Comparison of ENCODE assay signal across 11 cellular contexts in the genomic region with DNA sequence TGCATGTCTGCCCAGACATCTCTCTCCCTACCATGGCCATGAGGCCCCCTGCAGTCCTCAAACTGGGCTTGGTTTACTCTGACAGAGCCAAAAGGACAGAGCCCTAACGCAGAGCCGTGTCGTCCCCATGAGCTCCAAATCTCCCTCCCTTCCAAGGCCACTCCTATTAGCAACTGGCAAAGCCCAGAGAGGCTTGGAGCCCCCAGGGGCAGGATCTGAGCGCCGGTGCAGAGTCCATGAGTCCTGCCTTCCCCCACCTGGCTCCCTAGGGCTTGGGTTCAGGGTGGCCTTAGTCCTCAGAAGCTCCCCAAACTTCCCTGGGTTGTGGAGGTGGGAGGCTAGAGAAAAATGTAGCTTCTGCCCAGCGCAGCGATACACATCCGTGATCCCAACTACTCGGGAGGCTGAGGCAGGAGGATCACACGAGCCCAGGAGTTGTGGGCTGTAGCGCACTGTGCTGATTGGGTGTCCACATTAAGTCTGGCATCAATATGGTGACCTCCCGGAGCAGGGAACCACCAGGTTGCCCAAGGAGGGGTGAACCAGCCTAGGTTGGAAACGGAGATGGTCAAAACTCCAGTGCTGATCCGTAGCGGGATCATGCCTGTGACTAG. TPM values are rescaled to one million over a fixed set of nuclear protein-coding genes. Genes with fewer than 3 reads are reported as not detected.
A peak's percentile ranks its signal among the peaks of the same experiment; 100 is the strongest.
DNase-seq lines count a peak whose midpoint lies in the region; ATAC-seq, FAIRE-seq and TF ChIP-seq lines count a peak whose summit lies in the region.
"Had no signal": no experiment of that assay in that cellular context is flagged by ENCODE, and none has a peak within 500 bp of the region (broad histone marks: within the 10 kb centered on the region; RNA-seq: fewer than 3 reads in every experiment).

No MANE protein-coding gene starts in this region.

- H3K36me3 ChIP-seq in HepG2 (replicated peaks in 1 of 2; ENCODE audit: control insufficient read depth in 1 of 2, insufficient read depth in 2 of 2, low read length in 2 of 2): no peaks in the 10 kb centered on the region
- H3K36me3 ChIP-seq in right lobe of liver: no peaks in the 10 kb centered on the region
- H3K36me3 ChIP-seq in neural progenitor cell: no peaks in the 10 kb centered on the region
- no peaks in the 10 kb centered on the region for H3K36me3 ChIP-seq in prostate gland
- H3K36me3 ChIP-seq: SJCRH30 had no signal

- in situ Hi-C loops in HepG2 (cut with HindIII; ENCODE audit: extremely low pct_ligation_motif_present, low pct_unique_long_range_greater_than_20kb): no loop called here

- 0 out of 2 replicates have a peak, but pooled peaks have one; percentile 13 for TF ChIP-seq CTCF in HepG2 (CRISPR knock-in tag; IDR thresholded peaks at IDR 0.05)
- TF ChIP-seq CTCF in right lobe of liver (IDR thresholded peaks at IDR 0.05): no peak
- no peak for TF ChIP-seq CTCF in neural progenitor cell (IDR thresholded peaks at IDR 0.05)
- TF ChIP-seq CTCF in prostate gland (IDR thresholded peaks at IDR 0.05): no peak

- no peak overlapping the region for H2AFZ ChIP-seq in HepG2 (ENCODE audit: low read length)
- peak overlapping the region; percentile 6 for H2AFZ ChIP-seq in neural progenitor cell (replicated peaks)

- no peak for TF ChIP-seq RAD21 in HepG2 (CRISPR knock-in tag; IDR thresholded peaks at IDR 0.05)

- H3K9me3 Mint-ChIP-seq in neural progenitor cell: no peaks in the 10 kb centered on the region
- H3K9me3 Mint-ChIP-seq: CD4-positive, CD25-positive, alpha-beta regulatory T cell had no signal

- H3K36me3 Mint-ChIP-seq in neural progenitor cell: no peaks in the 10 kb centered on the region
- H3K36me3 Mint-ChIP-seq: CD4-positive, CD25-positive, alpha-beta regulatory T cell had no signal

- peaks cover 4% of the 10 kb centered on the region for H3K27me3 Mint-ChIP-seq in neural progenitor cell (ENCODE audit: insufficient read depth, low read depth)
- H3K27me3 Mint-ChIP-seq: CD4-positive, CD25-positive, alpha-beta regulatory T cell had no signal

- H3F3A ChIP-seq in neural progenitor cell (ENCODE audit: low read depth): peaks cover 12% of the 10 kb centered on the region

- no peaks in the 10 kb centered on the region for H3K9me3 ChIP-seq in HepG2 (ENCODE audit: low read length)
- no peaks in the 10 kb centered on the region for H3K9me3 ChIP-seq in right lobe of liver
- H3K9me3 ChIP-seq in neural progenitor cell (ENCODE audit: low read depth): no peaks in the 10 kb centered on the region
- H3K9me3 ChIP-seq in prostate gland: no peaks in the 10 kb centered on the region
- H3K9me3 ChIP-seq: SJCRH30 had no signal

- no peaks in the 10 kb centered on the region for H3K27me3 ChIP-seq in HepG2 (ENCODE audit: control insufficient read depth in 1 of 2, insufficient read depth in 2 of 2, low read length in 2 of 2)
- no peaks in the 10 kb centered on the region for H3K27me3 ChIP-seq in right lobe of liver
- no peaks in the 10 kb centered on the region for H3K27me3 ChIP-seq in neural progenitor cell
- H3K27me3 ChIP-seq in prostate gland (replicated peaks; ENCODE audit: insufficient read depth): no peaks in the 10 kb centered on the region

- H3K79me2 ChIP-seq in HepG2 (ENCODE audit: insufficient read depth, low read length) (no peaks in the 10 kb centered on the region), neural progenitor cell (ENCODE audit: low read depth) (no peaks in the 10 kb centered on the region)

- H3K4me1 Mint-ChIP-seq in neural progenitor cell: peaks cover 20% of the 10 kb centered on the region

- peaks cover 85% of the 10 kb centered on the region for H3K4me1 ChIP-seq in HepG2 (ENCODE audit: insufficient read depth, low read length)
- H3K4me1 ChIP-seq in right lobe of liver: peaks cover 0 to 14% (median 5%) of the 10 kb centered on the region in 4 donors
- peaks cover 4% of the 10 kb centered on the region for H3K4me1 ChIP-seq in neural progenitor cell
- no peaks in the 10 kb centered on the region for H3K4me1 ChIP-seq in prostate gland (replicated peaks)

- no peak overlapping the region for H3K4me3 Mint-ChIP-seq in neural progenitor cell
- H3K4me3 Mint-ChIP-seq: B cell; CD4-positive, CD25-positive, alpha-beta regulatory T cell had no signal

- no peak for FAIRE-seq in HepG2 (lab: Jason Lieb, UNC)

- 47% methylated on average over 12 of the region's 15 CpGs for WGBS in HepG2 (ENCODE audit: low lambda C conversion rate)
- 96% methylated on average over 4 of the region's 15 CpGs for WGBS in right lobe of liver (ENCODE audit: insufficient coverage, low coverage, low lambda C conversion rate, missing lambda C conversion rate)
- WGBS in prostate gland: 88% methylated on average over 15 of the region's 15 CpGs

- POLR2A ChIA-PET in HepG2 (lab: Yijun Ruan, JAX): interaction anchor here (0.9 to 2.4 kb wide), 9 partner anchors 11 to 78 kb away, joined by 3 to 23 read pairs (median 5); a partner anchor contains a TSS

- intact Hi-C loops in HepG2 (cut with micrococcal nuclease; ENCODE audit: unreplicated experiment): no loop called here
- intact Hi-C loops in right lobe of liver (cut with DNase I): no loop called here
- intact Hi-C loops in prostate gland (cut with DNase I): no loop called here

- TF ChIP-seq POLR2A in HepG2 (IDR thresholded peaks at IDR 0.05; ENCODE audit: insufficient read depth in 1 of 2, low read depth in 2 of 2, low read length in 2 of 2) (0 out of 4 replicates have a peak, but pooled peaks of 1 of the 2 experiments have one; percentile 32), right lobe of liver (IDR thresholded peaks at IDR 0.05) (no peak), prostate gland (IDR thresholded peaks at IDR 0.05) (no peak)

- no peak overlapping the region for H3K27ac Mint-ChIP-seq in neural progenitor cell
- H3K27ac Mint-ChIP-seq: B cell; CD4-positive, CD25-positive, alpha-beta regulatory T cell had no signal

- H3K9ac ChIP-seq in HepG2 (ENCODE audit: insufficient read depth, low read depth, low read length): peak overlapping the region; percentile 39
- H3K9ac ChIP-seq in neural progenitor cell: no peak overlapping the region

- DNase-seq in HepG2 (ENCODE audit: low spot score): peak; percentile 37
- no peak for DNase-seq in right lobe of liver
- no peak for DNase-seq in neural progenitor cell (ENCODE audit: low spot score)
- DNase-seq in stimulated activated naive CD4-positive, alpha-beta T cell treated with Interleukin-2 at 50 U/mL for 16 hours (lab: John Stamatoyannopoulos, UW): no peak
- no peak for DNase-seq in prostate gland (ENCODE audit: low spot score)
- no peak for DNase-seq in activated naive CD4-positive, alpha-beta T cell treated with Interleukin-2 at 50 U/mL for 16 hours
- DNase-seq: CD4-positive, CD25-positive, alpha-beta regulatory T cell; NCI-H187; SJCRH30 had no signal

- H3K27ac ChIP-seq in HepG2 (ENCODE audit: extremely low read length, insufficient read depth, low read length): peak overlapping the region; percentile 60
- no peak overlapping the region for H3K27ac ChIP-seq in right lobe of liver
- no peak overlapping the region for H3K27ac ChIP-seq in neural progenitor cell
- H3K27ac ChIP-seq in prostate gland: no peak overlapping the region
- H3K27ac ChIP-seq: 22Rv1, SJCRH30 had no signal

- ATAC-seq in HepG2 (peak; percentile 55), right lobe of liver (no peak)

- TF ChIP-seq EP300 in HepG2 (IDR thresholded peaks at IDR 0.05; ENCODE audit: low read depth in 2 of 2, low read length in 2 of 2): no peak; a peak in 1 of 4 replicates
- TF ChIP-seq EP300 in HepG2 (CRISPR knock-in tag; IDR thresholded peaks at IDR 0.05; ENCODE audit: borderline replicate concordance): no peak

- CTCF ChIA-PET in HepG2 (lab: Yijun Ruan, JAX; ENCODE audit: low intra/inter-chr PET ratio, low total read pairs): no interaction called here

- no peaks in the 10 kb centered on the region for H4K20me1 ChIP-seq in HepG2 (ENCODE audit: insufficient read depth, low read length)
- no peaks in the 10 kb centered on the region for H4K20me1 ChIP-seq in neural progenitor cell (ENCODE audit: low read depth)

- peak overlapping the region in 2 of 3 experiments; percentile 23 to 39; a peak in 2 of 6 replicates for H3K4me3 ChIP-seq in HepG2 (replicated peaks in 1 of 3; ENCODE audit: insufficient read depth in 1 of 3, low read depth in 2 of 3, low read length in 3 of 3)
- no peak overlapping the region for H3K4me3 ChIP-seq in right lobe of liver
- H3K4me3 ChIP-seq in neural progenitor cell: no peak overlapping the region
- no peak overlapping the region for H3K4me3 ChIP-seq in prostate gland
- H3K4me3 ChIP-seq: SJCRH30 had no signal

- H3K4me2 ChIP-seq in HepG2 (ENCODE audit: low read depth, low read length) (peak overlapping the region; percentile 71), neural progenitor cell (no peak overlapping the region)

- BruUV-seq in HepG2 (replicated peaks; lab: Mats Ljungman, UMichigan): no TSS peak

RNA-seq across cellular contexts. Expression of a gene that starts 7.4 kb away (rescaled TPM):
- total RNA-seq in HepG2 (2016; rRNA removed; fragmentation: Illumina TruSeq; extraction: Trizol) (56.6 and 57.7 TPM in 2 replicates), right lobe of liver (10 to 100 TPM; 33.0 to 55.5 (median 40.7) TPM), neural progenitor cell (ENCODE audit: low replicate concordance) (2.1 and 5.7 TPM in 2 replicates), prostate gland (10 to 100 TPM; 18.0 to 37.3 TPM)
- total RNA-seq in HepG2 (2016; cell fraction: cytosol; rRNA removed; fragmentation: Illumina TruSeq; extraction: Trizol; ENCODE audit: low read depth): 13.1 and 14.4 TPM in 2 replicates
- 51.1 and 64.9 TPM in 2 replicates for total RNA-seq in HepG2 (2016; cell fraction: insoluble cytoplasmic fraction; rRNA removed; fragmentation: Illumina TruSeq; extraction: Trizol)
- total RNA-seq in HepG2 (2016; cell fraction: membrane; rRNA removed; fragmentation: Illumina TruSeq; extraction: Trizol): 36.0 and 36.7 TPM in 2 replicates
- total RNA-seq in HepG2 (2016; cell fraction: nucleus; rRNA removed; fragmentation: Illumina TruSeq; extraction: Trizol): 30.3 and 33.5 TPM in 2 replicates
- polyA plus RNA-seq in HepG2 (2011; rRNA removed): 53.1 and 64.3 TPM in 2 replicates
- polyA plus RNA-seq in HepG2 (2011; cell fraction: cytosol; rRNA removed): 37.2 and 38.6 TPM in 2 replicates
- 97.0 and 102 TPM in 2 replicates for polyA plus RNA-seq in HepG2 (2011; cell fraction: nucleus; rRNA removed)
- 26.8 and 28.6 TPM in 2 replicates for polyA plus RNA-seq in HepG2 (2012)
- 15.6 and 16.2 TPM in 2 replicates for polyA plus RNA-seq in HepG2 (2016; cell fraction: cytosol; fragmentation: Illumina TruSeq; extraction: Trizol; ENCODE audit: low read depth)
- polyA plus RNA-seq in HepG2 (2016; cell fraction: insoluble cytoplasmic fraction; fragmentation: Illumina TruSeq; extraction: Trizol; ENCODE audit: low read depth): 40.6 and 44.1 TPM in 2 replicates
- 22.8 and 23.5 TPM in 2 replicates for polyA plus RNA-seq in HepG2 (2016; cell fraction: membrane; fragmentation: Illumina TruSeq; extraction: Trizol; ENCODE audit: low read depth)
- polyA plus RNA-seq in HepG2 (2016; cell fraction: nucleus; fragmentation: Illumina TruSeq; extraction: Trizol; ENCODE audit: insufficient read depth, low read depth): 51.1 and 66.5 TPM in 2 replicates
- polyA minus RNA-seq in HepG2 (2011; rRNA and poly(A)+ RNA removed; ENCODE audit: low replicate concordance): 22.4 and 187 TPM in 2 replicates
- polyA minus RNA-seq in HepG2 (2011; cell fraction: cytosol; rRNA and poly(A)+ RNA removed): 44.1 and 52.6 TPM in 2 replicates
- 46.4 and 57.7 TPM in 2 replicates for polyA minus RNA-seq in HepG2 (2011; cell fraction: nucleus; rRNA and poly(A)+ RNA removed)

RNA-seq across cellular contexts. Expression of a gene that starts 10.1 kb away (rescaled TPM):
- 166 and 188 TPM in 2 replicates for total RNA-seq in HepG2 (2016; rRNA removed; fragmentation: Illumina TruSeq; extraction: Trizol)
- 129 and 159 TPM in 2 replicates for total RNA-seq in HepG2 (2016; cell fraction: cytosol; rRNA removed; fragmentation: Illumina TruSeq; extraction: Trizol; ENCODE audit: low read depth)
- 185 and 208 TPM in 2 replicates for total RNA-seq in HepG2 (2016; cell fraction: insoluble cytoplasmic fraction; rRNA removed; fragmentation: Illumina TruSeq; extraction: Trizol)
- 248 and 299 TPM in 2 replicates for total RNA-seq in HepG2 (2016; cell fraction: membrane; rRNA removed; fragmentation: Illumina TruSeq; extraction: Trizol)
- 62.8 and 69.8 TPM in 2 replicates for total RNA-seq in HepG2 (2016; cell fraction: nucleus; rRNA removed; fragmentation: Illumina TruSeq; extraction: Trizol)
- polyA plus RNA-seq in HepG2 (2011; rRNA removed): 65.8 and 66.8 TPM in 2 replicates
- 97.1 and 133 TPM in 2 replicates for polyA plus RNA-seq in HepG2 (2011; cell fraction: cytosol; rRNA removed)
- 51.8 and 54.0 TPM in 2 replicates for polyA plus RNA-seq in HepG2 (2011; cell fraction: nucleus; rRNA removed)
- polyA plus RNA-seq in HepG2 (2012): 62.7 and 78.9 TPM in 2 replicates
- 166 and 238 TPM in 2 replicates for polyA plus RNA-seq in HepG2 (2016; cell fraction: cytosol; fragmentation: Illumina TruSeq; extraction: Trizol; ENCODE audit: low read depth)
- 205 and 220 TPM in 2 replicates for polyA plus RNA-seq in HepG2 (2016; cell fraction: insoluble cytoplasmic fraction; fragmentation: Illumina TruSeq; extraction: Trizol; ENCODE audit: low read depth)
- 217 and 267 TPM in 2 replicates for polyA plus RNA-seq in HepG2 (2016; cell fraction: membrane; fragmentation: Illumina TruSeq; extraction: Trizol; ENCODE audit: low read depth)
- polyA plus RNA-seq in HepG2 (2016; cell fraction: nucleus; fragmentation: Illumina TruSeq; extraction: Trizol; ENCODE audit: insufficient read depth, low read depth): 105 and 120 TPM in 2 replicates
- polyA minus RNA-seq in HepG2 (2011; rRNA and poly(A)+ RNA removed; ENCODE audit: low replicate concordance): 40.8 and 88.8 TPM in 2 replicates
- 24.9 and 32.6 TPM in 2 replicates for polyA minus RNA-seq in HepG2 (2011; cell fraction: cytosol; rRNA and poly(A)+ RNA removed)
- 13.4 and 14.2 TPM in 2 replicates for polyA minus RNA-seq in HepG2 (2011; cell fraction: nucleus; rRNA and poly(A)+ RNA removed)
- total RNA-seq in right lobe of liver: 100 to 1,000 TPM in 2 of 6 experiments, 10 to 100 TPM in 4; 37.6 to 139 (median 47.3) TPM
- total RNA-seq in neural progenitor cell (ENCODE audit: low replicate concordance): 440 and 768 TPM in 2 replicates
- 100 to 1,000 TPM; 157 to 215 TPM for total RNA-seq in prostate gland

RNA-seq across cellular contexts. Expression of a gene that starts 51.6 kb away (rescaled TPM):
- total RNA-seq in HepG2 (2016; rRNA removed; fragmentation: Illumina TruSeq; extraction: Trizol): 31.8 and 41.2 TPM in 2 replicates
- 36.4 and 41.0 TPM in 2 replicates for total RNA-seq in HepG2 (2016; cell fraction: cytosol; rRNA removed; fragmentation: Illumina TruSeq; extraction: Trizol; ENCODE audit: low read depth)
- 30.0 and 40.6 TPM in 2 replicates for total RNA-seq in HepG2 (2016; cell fraction: insoluble cytoplasmic fraction; rRNA removed; fragmentation: Illumina TruSeq; extraction: Trizol)
- total RNA-seq in HepG2 (2016; cell fraction: membrane; rRNA removed; fragmentation: Illumina TruSeq; extraction: Trizol): 68.5 and 98.0 TPM in 2 replicates
- total RNA-seq in HepG2 (2016; cell fraction: nucleus; rRNA removed; fragmentation: Illumina TruSeq; extraction: Trizol): 23.4 and 45.2 TPM in 2 replicates
- 59.8 and 124 TPM in 2 replicates for polyA plus RNA-seq in HepG2 (2011; rRNA removed)
- polyA plus RNA-seq in HepG2 (2011; cell fraction: cytosol; rRNA removed): 93.9 and 178 TPM in 2 replicates
- polyA plus RNA-seq in HepG2 (2011; cell fraction: nucleus; rRNA removed): 129 and 136 TPM in 2 replicates
- 44.0 and 66.6 TPM in 2 replicates for polyA plus RNA-seq in HepG2 (2012)
- polyA plus RNA-seq in HepG2 (2016; cell fraction: cytosol; fragmentation: Illumina TruSeq; extraction: Trizol; ENCODE audit: low read depth): 85.1 and 91.8 TPM in 2 replicates
- 74.4 and 76.0 TPM in 2 replicates for polyA plus RNA-seq in HepG2 (2016; cell fraction: insoluble cytoplasmic fraction; fragmentation: Illumina TruSeq; extraction: Trizol; ENCODE audit: low read depth)
- 131 and 149 TPM in 2 replicates for polyA plus RNA-seq in HepG2 (2016; cell fraction: membrane; fragmentation: Illumina TruSeq; extraction: Trizol; ENCODE audit: low read depth)
- 77.1 and 84.7 TPM in 2 replicates for polyA plus RNA-seq in HepG2 (2016; cell fraction: nucleus; fragmentation: Illumina TruSeq; extraction: Trizol; ENCODE audit: insufficient read depth, low read depth)
- polyA minus RNA-seq in HepG2 (2011; rRNA and poly(A)+ RNA removed; ENCODE audit: low replicate concordance): 49.7 and 194 TPM in 2 replicates
- polyA minus RNA-seq in HepG2 (2011; cell fraction: cytosol; rRNA and poly(A)+ RNA removed): 164 and 168 TPM in 2 replicates
- polyA minus RNA-seq in HepG2 (2011; cell fraction: nucleus; rRNA and poly(A)+ RNA removed): 60.5 and 91.9 TPM in 2 replicates
- total RNA-seq in right lobe of liver: 100 to 1,000 TPM in 4 of 6 experiments, 10 to 100 TPM in 2; 29.3 to 188 (median 134) TPM
- 51.7 and 107 TPM in 2 replicates for total RNA-seq in neural progenitor cell (ENCODE audit: low replicate concordance)
- total RNA-seq in prostate gland: 100 to 1,000 TPM; 521 to 844 TPM

RNA-seq across cellular contexts. Expression of a gene that starts 52.9 kb away (rescaled TPM):
- total RNA-seq in HepG2 (2016; rRNA removed; fragmentation: Illumina TruSeq; extraction: Trizol) (43.0 and 146 TPM in 2 replicates), right lobe of liver (100 to 1,000 TPM in 2 of 6 experiments, 10 to 100 TPM in 2, 1 to 10 TPM in 1, under 1 TPM in 1; 0.88 to 160 (median 57.5) TPM), neural progenitor cell (ENCODE audit: low replicate concordance) (0.19 and 2.5 TPM in 2 replicates), prostate gland (100 to 1,000 TPM in 1 of 2 donors, 10 to 100 TPM in 1; 49.6 to 136 TPM)
- total RNA-seq in HepG2 (2016; cell fraction: cytosol; rRNA removed; fragmentation: Illumina TruSeq; extraction: Trizol; ENCODE audit: low read depth): 42.0 and 45.2 TPM in 2 replicates
- 37.4 and 148 TPM in 2 replicates for total RNA-seq in HepG2 (2016; cell fraction: insoluble cytoplasmic fraction; rRNA removed; fragmentation: Illumina TruSeq; extraction: Trizol)
- 53.4 and 57.4 TPM in 2 replicates for total RNA-seq in HepG2 (2016; cell fraction: membrane; rRNA removed; fragmentation: Illumina TruSeq; extraction: Trizol)
- 112 and 139 TPM in 2 replicates for total RNA-seq in HepG2 (2016; cell fraction: nucleus; rRNA removed; fragmentation: Illumina TruSeq; extraction: Trizol)
- 422 and 537 TPM in 2 replicates for polyA plus RNA-seq in HepG2 (2011; rRNA removed)
- 539 and 794 TPM in 2 replicates for polyA plus RNA-seq in HepG2 (2011; cell fraction: cytosol; rRNA removed)
- 1,510 and 1,558 TPM in 2 replicates for polyA plus RNA-seq in HepG2 (2011; cell fraction: nucleus; rRNA removed)
- 229 and 758 TPM in 2 replicates for polyA plus RNA-seq in HepG2 (2012)
- 22.2 and 24.9 TPM in 2 replicates for polyA plus RNA-seq in HepG2 (2016; cell fraction: cytosol; fragmentation: Illumina TruSeq; extraction: Trizol; ENCODE audit: low read depth)
- polyA plus RNA-seq in HepG2 (2016; cell fraction: insoluble cytoplasmic fraction; fragmentation: Illumina TruSeq; extraction: Trizol; ENCODE audit: low read depth): 49.2 and 57.0 TPM in 2 replicates
- polyA plus RNA-seq in HepG2 (2016; cell fraction: membrane; fragmentation: Illumina TruSeq; extraction: Trizol; ENCODE audit: low read depth): 30.8 and 31.5 TPM in 2 replicates
- 315 and 334 TPM in 2 replicates for polyA plus RNA-seq in HepG2 (2016; cell fraction: nucleus; fragmentation: Illumina TruSeq; extraction: Trizol; ENCODE audit: insufficient read depth, low read depth)
- 4.5 and 440 TPM in 2 replicates for polyA minus RNA-seq in HepG2 (2011; rRNA and poly(A)+ RNA removed; ENCODE audit: low replicate concordance)
- polyA minus RNA-seq in HepG2 (2011; cell fraction: cytosol; rRNA and poly(A)+ RNA removed): 366 and 433 TPM in 2 replicates
- 115 and 151 TPM in 2 replicates for polyA minus RNA-seq in HepG2 (2011; cell fraction: nucleus; rRNA and poly(A)+ RNA removed)
- total RNA-seq: B cell; CD4-positive, CD25-positive, alpha-beta regulatory T cell had no signal
- polyA plus RNA-seq: CD4-positive, CD25-positive, alpha-beta regulatory T cell had no signal

RNA-seq across cellular contexts. Expression of a gene that starts 58.8 kb away (rescaled TPM):
- total RNA-seq in HepG2 (2016; rRNA removed; fragmentation: Illumina TruSeq; extraction: Trizol) (0.04 and 0.07 TPM in 2 replicates), right lobe of liver (1 to 10 TPM in 5 of 6 experiments, under 1 TPM in 1; 0.82 to 5.3 (median 2.5) TPM), neural progenitor cell (ENCODE audit: low replicate concordance) (0.11 and 1.4 TPM in 2 replicates), prostate gland (10 to 100 TPM in 1 of 2 donors, 1 to 10 TPM in 1; 4.1 to 19.5 TPM)
- total RNA-seq in HepG2 (2016; cell fraction: cytosol; rRNA removed; fragmentation: Illumina TruSeq; extraction: Trizol; ENCODE audit: low read depth): not detected in 2 replicates
- 0.04 TPM in 1 of 2 replicates, not detected in the other for total RNA-seq in HepG2 (2016; cell fraction: insoluble cytoplasmic fraction; rRNA removed; fragmentation: Illumina TruSeq; extraction: Trizol)
- total RNA-seq in HepG2 (2016; cell fraction: membrane; rRNA removed; fragmentation: Illumina TruSeq; extraction: Trizol): not detected in 2 replicates
- total RNA-seq in HepG2 (2016; cell fraction: nucleus; rRNA removed; fragmentation: Illumina TruSeq; extraction: Trizol): 0.13 TPM in 1 of 2 replicates, not detected in the other
- 0.14 and 0.18 TPM in 2 replicates for polyA plus RNA-seq in HepG2 (2011; rRNA removed)
- 0.03 and 0.04 TPM in 2 replicates for polyA plus RNA-seq in HepG2 (2011; cell fraction: cytosol; rRNA removed)
- 1.3 and 1.5 TPM in 2 replicates for polyA plus RNA-seq in HepG2 (2011; cell fraction: nucleus; rRNA removed)
- 0.13 TPM in 2 replicates for polyA plus RNA-seq in HepG2 (2012)
- not detected in 2 replicates for polyA plus RNA-seq in HepG2 (2016; cell fraction: cytosol; fragmentation: Illumina TruSeq; extraction: Trizol; ENCODE audit: low read depth)
- not detected in 2 replicates for polyA plus RNA-seq in HepG2 (2016; cell fraction: insoluble cytoplasmic fraction; fragmentation: Illumina TruSeq; extraction: Trizol; ENCODE audit: low read depth)
- polyA plus RNA-seq in HepG2 (2016; cell fraction: membrane; fragmentation: Illumina TruSeq; extraction: Trizol; ENCODE audit: low read depth): not detected in 2 replicates
- 0.25 and 0.49 TPM in 2 replicates for polyA plus RNA-seq in HepG2 (2016; cell fraction: nucleus; fragmentation: Illumina TruSeq; extraction: Trizol; ENCODE audit: insufficient read depth, low read depth)
- polyA minus RNA-seq in HepG2 (2011; rRNA and poly(A)+ RNA removed; ENCODE audit: low replicate concordance): 0.26 and 0.91 TPM in 2 replicates
- 0.53 TPM in 1 of 2 replicates, not detected in the other for polyA minus RNA-seq in HepG2 (2011; cell fraction: cytosol; rRNA and poly(A)+ RNA removed)
- 0.52 and 0.62 TPM in 2 replicates for polyA minus RNA-seq in HepG2 (2011; cell fraction: nucleus; rRNA and poly(A)+ RNA removed)

Comparison
In these comparisons a context has a peak if more than half of its experiments do, and no peak if none do; other contexts are left out.
1. H3K4me3 ChIP-seq: peak in HepG2 (2 of 3); none in right lobe of liver (0 of 3), neural progenitor cell (single experiment) and prostate gland (0 of 2).